Comparison of ENCODE assay signal across 18 cellular contexts in genomic region chr7:121132940-121133339, GRCh38.
A peak's percentile ranks its signal among the peaks of the same experiment; 100 is the strongest.
DNase-seq lines count a peak whose midpoint lies in the region; ATAC-seq, FAIRE-seq and TF ChIP-seq lines count a peak whose summit lies in the region.
"Had no signal": no experiment of that assay in that cellular context is flagged by ENCODE, and none has a peak within 500 bp of the region (broad histone marks: within the 10 kb centered on the region; RNA-seq: fewer than 3 reads in every experiment).

No MANE protein-coding gene starts in this region.

- intact Hi-C loops in PC-9 (cut with micrococcal nuclease; ENCODE audit: unreplicated experiment), result no loop called here
- intact Hi-C loops in K562 (cut with micrococcal nuclease), result loop anchor here (10.0 kb wide), 1 partner anchor 412 kb away; no protein-coding TSS in a partner anchor

- H3K9ac ChIP-seq in K562 (ENCODE audit: insufficient read depth in 1 of 2, low read depth in 2 of 2, low read length in 2 of 2), result no peak overlapping the region
- no peak overlapping the region for H3K9ac ChIP-seq in GM23248

- no peaks in the 10 kb centered on the region for H3K36me3 ChIP-seq in PC-9 (ENCODE audit: low read depth)
- peaks cover 95% of the 10 kb centered on the region for H3K36me3 ChIP-seq in K562 (ENCODE audit: control insufficient read depth, insufficient read depth, low read length)
- no peaks in the 10 kb centered on the region for H3K36me3 ChIP-seq in GM23248 (ENCODE audit: low read depth)

- POLR2A ChIA-PET in PC-9 (lab: Charles Lee; ENCODE audit: unreplicated experiment) (no interaction called here), K562 (lab: Yijun Ruan, JAX) (no interaction called here)

- H3F3A ChIP-seq in PC-9 (ENCODE audit: insufficient read depth, low read depth) (no peaks in the 10 kb centered on the region), GM23248 (ENCODE audit: insufficient read depth) (no peaks in the 10 kb centered on the region)

- TF ChIP-seq EP300 in K562 (IDR thresholded peaks at IDR 0.05; ENCODE audit: low read length), result no peak

- DNase-seq in NCI-H146 treated with DMSO at 0.1 percent for 48 hours (lab: John Stamatoyannopoulos, UW; ENCODE audit: unreplicated experiment) (peak; percentile 53), PC-9 (no peak), K562 (ENCODE audit: extremely low read depth in 1 of 4, low spot score in 3 of 4) (no peak), NCI-H1092 (lab: John Stamatoyannopoulos, UW) (no peak), GM23248 (no peak), NCI-H2107 (lab: John Stamatoyannopoulos, UW) (no peak), ureter (ENCODE audit: low spot score) (no peak)
- DNase-seq: C1 segment of cervical spinal cord; Calu3; CD4-positive, alpha-beta memory T cell; COR-L47; DMS53; DMS79 treated with DMSO at 0.1 percent for 48 hours; GF-D8; H7; HCEC 1CT had no signal

- H3K79me2 ChIP-seq in PC-9 (ENCODE audit: low read depth), result no peaks in the 10 kb centered on the region
- no peaks in the 10 kb centered on the region for H3K79me2 ChIP-seq in K562 (ENCODE audit: control insufficient read depth, insufficient read depth, low read length)
- no peaks in the 10 kb centered on the region for H3K79me2 ChIP-seq in GM23248 (ENCODE audit: insufficient read depth)

- H3K27ac ChIP-seq in PC-9 (no peak overlapping the region), K562 (ENCODE audit: extremely low read depth, low read depth, low read length) (no peak overlapping the region), GM23248 (no peak overlapping the region)

- H3K9me3 ChIP-seq in PC-9 (ENCODE audit: insufficient read depth, low read depth) (no peaks in the 10 kb centered on the region), K562 (replicated peaks; ENCODE audit: control insufficient read depth, insufficient read depth, low read depth, low read length) (no peaks in the 10 kb centered on the region), GM23248 (ENCODE audit: low read depth) (no peaks in the 10 kb centered on the region)

- peak; percentile 23; the same call in 1 of the 3 replicates for ATAC-seq in K562

- CTCF ChIA-PET in PC-9 (lab: Charles Lee), result interaction anchor here (1.0 kb wide), 1 partner anchor 181 kb away, joined by 3 read pairs; no protein-coding TSS in a partner anchor
- CTCF ChIA-PET in K562 (lab: Yijun Ruan, JAX; ENCODE audit: low intra/inter-chr PET ratio), result no interaction called here

- H3K9me2 ChIP-seq in PC-9 (ENCODE audit: insufficient read depth) (no peaks in the 10 kb centered on the region; the same call in none of the 2 replicates), GM23248 (ENCODE audit: insufficient read depth) (no peaks in the 10 kb centered on the region)

- FAIRE-seq in K562 (lab: Jason Lieb, UNC), result no peak
- FAIRE-seq: GM12891, GM18507 had no signal

- 6% methylated on average over 1 of the region's 1 CpG for WGBS in K562 (ENCODE audit: insufficient coverage, low coverage, missing lambda C conversion rate)
- WGBS in GM23248 (ENCODE audit: low coverage in 1 of 2, low lambda C conversion rate in 2 of 2, missing lambda C conversion rate in 2 of 2), 2 experiments, result 0% methylated on average over 1 of the region's 1 CpG

- no peaks in the 10 kb centered on the region for H4K20me1 ChIP-seq in PC-9 (ENCODE audit: insufficient read depth)
- H4K20me1 ChIP-seq in K562 (replicated peaks; ENCODE audit: control insufficient read depth, insufficient read depth, low read length), result no peaks in the 10 kb centered on the region
- no peaks in the 10 kb centered on the region for H4K20me1 ChIP-seq in GM23248 (ENCODE audit: insufficient read depth)

- TF ChIP-seq CTCF in PC-9 (conservative IDR thresholded peaks at IDR 0.05), result no peak
- TF ChIP-seq CTCF in K562 (IDR thresholded peaks at IDR 0.05 in 2 of 3, conservative IDR thresholded peaks at IDR 0.05 in 1 of 3; ENCODE audit: insufficient read depth in 2 of 3, low read depth in 1 of 3, low read length in 3 of 3), result no peak

- in situ Hi-C loops in K562 (cut with MboI), result no loop called here
- in situ Hi-C loops in GM23248 (cut with MboI), result no loop called here

- H3K4me3 ChIP-seq in PC-9 (no peak overlapping the region), K562 (no peak overlapping the region), GM23248 (no peak overlapping the region)

- no peak overlapping the region for H3K4me2 ChIP-seq in PC-9
- no peak overlapping the region for H3K4me2 ChIP-seq in K562 (ENCODE audit: insufficient read depth, low read length)
- H3K4me2 ChIP-seq in GM23248 (ENCODE audit: unreplicated experiment), result no peak overlapping the region

- no peaks in the 10 kb centered on the region for H3K9me1 ChIP-seq in K562 (ENCODE audit: control insufficient read depth, insufficient read depth, low read length)

- no peak for TF ChIP-seq POLR2A in K562 (conservative IDR thresholded peaks at IDR 0.05)

- no peaks in the 10 kb centered on the region for H3K4me1 ChIP-seq in PC-9 (replicated peaks; ENCODE audit: insufficient read depth)
- no peaks in the 10 kb centered on the region for H3K4me1 ChIP-seq in K562 (replicated peaks in 1 of 2; ENCODE audit: control insufficient read depth in 2 of 2, insufficient read depth in 2 of 2, low read length in 2 of 2)
- no peaks in the 10 kb centered on the region for H3K4me1 ChIP-seq in GM23248 (ENCODE audit: insufficient read depth)

- H2AFZ ChIP-seq in PC-9, result peak overlapping the region; percentile 48; the same call in 1 of the 2 replicates
- H2AFZ ChIP-seq in K562 (ENCODE audit: low read depth, low read length), result no peak overlapping the region
- no peak overlapping the region for H2AFZ ChIP-seq in GM23248

- no peak for TF ChIP-seq RAD21 in K562 (CRISPR knock-in tag; conservative IDR thresholded peaks at IDR 0.05 in 1 of 2, IDR thresholded peaks at IDR 0.05 in 1 of 2)

- H3K27me3 ChIP-seq in PC-9 (ENCODE audit: insufficient read depth, low read depth), result no peaks in the 10 kb centered on the region
- no peaks in the 10 kb centered on the region for H3K27me3 ChIP-seq in K562 (ENCODE audit: control insufficient read depth in 2 of 2, insufficient read depth in 2 of 2, low read length in 2 of 2)
- no peaks in the 10 kb centered on the region for H3K27me3 ChIP-seq in GM23248 (replicated peaks; ENCODE audit: insufficient read depth)

- BruUV-seq in PC-9 (replicated peaks; lab: Mats Ljungman, UMichigan), result no TSS peak
- no TSS peak for BruUV-seq in K562 (replicated peaks; lab: Mats Ljungman, UMichigan)

TF ChIP-seq in K562, 482 proteins besides CTCF, POLR2A, EP300 and RAD21 (continues in another document):
- no peak for TF ChIP-seq MLX (CRISPR knock-in tag; conservative IDR thresholded peaks at IDR 0.05)
- peak; percentile 53; the same call in 1 of the 2 replicates for TF ChIP-seq ARID1B (IDR thresholded peaks at IDR 0.05)
- no peak for TF ChIP-seq HDAC1 (IDR thresholded peaks at IDR 0.05)
- no peak for TF ChIP-seq SNAPC5 (CRISPR knock-in tag; IDR thresholded peaks at IDR 0.05)
- no peak for TF ChIP-seq CLOCK (CRISPR knock-in tag; IDR thresholded peaks at IDR 0.05; ENCODE audit: borderline replicate concordance)
- TF ChIP-seq TAL1 (IDR thresholded peaks at IDR 0.05), result peak; percentile 61; the same call in 1 of the 2 replicates
- TF ChIP-seq ZSCAN29 (IDR thresholded peaks at IDR 0.05), result no peak
- peak in 1 of 2 experiments; percentile 52; a peak in 2 of 4 replicates for TF ChIP-seq FOXA3 (CRISPR knock-in tag; conservative IDR thresholded peaks at IDR 0.05 in 1 of 2, IDR thresholded peaks at IDR 0.05 in 1 of 2)
- peak; percentile 37; the same call in 1 of the 2 replicates for TF ChIP-seq TCF3 (CRISPR knock-in tag; IDR thresholded peaks at IDR 0.05)
- TF ChIP-seq NR3C1 (CRISPR knock-in tag; IDR thresholded peaks at IDR 0.05), result no peak
- TF ChIP-seq YY1 (IDR thresholded peaks at IDR 0.05; ENCODE audit: borderline replicate concordance in 1 of 3, control insufficient read depth in 1 of 3, extremely low read depth in 1 of 3, insufficient read depth in 3 of 3, insufficient read length in 1 of 3, insufficient replicate concordance in 2 of 3, low read depth in 1 of 3, low read length in 2 of 3), result no peak
- no peak for TF ChIP-seq HOMEZ (CRISPR knock-in tag; IDR thresholded peaks at IDR 0.05)
